ENCODE assay signal across 16 cellular contexts in the genomic region with DNA sequence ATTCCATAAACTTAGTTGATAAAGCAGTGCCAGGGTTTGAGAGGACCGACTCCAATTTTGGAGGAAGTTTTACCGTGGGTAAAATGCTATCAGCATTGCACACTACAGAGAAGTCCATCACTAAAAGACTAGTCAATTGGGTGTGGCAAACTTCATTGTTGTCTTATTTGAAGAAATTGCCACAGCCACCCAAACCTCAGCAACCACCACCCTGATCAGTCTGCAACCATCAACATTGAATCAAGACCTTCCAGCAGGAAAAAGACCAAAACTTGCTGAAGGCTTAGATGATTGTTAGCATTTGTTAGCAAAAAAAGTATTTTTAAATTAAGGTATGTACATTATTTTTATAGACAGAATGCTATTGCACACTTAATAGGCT.
A peak's percentile ranks its signal among the peaks of the same experiment; 100 is the strongest.
DNase-seq lines count a peak whose midpoint lies in the region; ATAC-seq and TF ChIP-seq lines count a peak whose summit lies in the region.
"Had no signal": no experiment of that assay in that cellular context is flagged by ENCODE, and none has a peak within 500 bp of the region (broad histone marks: within the 10 kb centered on the region; RNA-seq: fewer than 3 reads in every experiment).

No MANE protein-coding gene starts in this region.

- H3K27me3 ChIP-seq in heart right ventricle: no peaks in the 10 kb centered on the region
- no peaks in the 10 kb centered on the region for H3K27me3 ChIP-seq in stomach
- no peaks in the 10 kb centered on the region for H3K27me3 ChIP-seq in A673 (replicated peaks; ENCODE audit: insufficient read depth, low read depth, low read length, poor library complexity)
- H3K27me3 ChIP-seq: ascending aorta, Peyer's patch had no signal

- H3K4me3 ChIP-seq in heart right ventricle (no peak overlapping the region), stomach (no peak overlapping the region), A673 (ENCODE audit: low read depth, low read length, poor library complexity, severe bottlenecking) (no peak overlapping the region)
- H3K4me3 ChIP-seq: ascending aorta, GM23338, left lung had no signal

- no peak for TF ChIP-seq CTCF in heart right ventricle (IDR thresholded peaks at IDR 0.05)
- no peak for TF ChIP-seq CTCF in VCaP (conservative IDR thresholded peaks at IDR 0.05)
- no peak for TF ChIP-seq CTCF in glutamatergic neuron (IDR thresholded peaks at IDR 0.05; ENCODE audit: partially characterized antibody, unreplicated experiment)
- no peak for TF ChIP-seq CTCF in stomach (IDR thresholded peaks at IDR 0.05)
- TF ChIP-seq CTCF in A673 (conservative IDR thresholded peaks at IDR 0.05; ENCODE audit: low read depth, low read length): no peak

- peaks cover 9% of the 10 kb centered on the region for H3K4me1 Mint-ChIP-seq in glutamatergic neuron (ENCODE audit: low read depth, unreplicated experiment)

- H3K36me3 ChIP-seq in heart right ventricle: peaks cover 0 to 1% (median 0%) of the 10 kb centered on the region in 9 donors
- peaks cover 0 to under 1% (median under 1%) of the 10 kb centered on the region in 4 donors for H3K36me3 ChIP-seq in stomach
- no peaks in the 10 kb centered on the region for H3K36me3 ChIP-seq in A673 (ENCODE audit: insufficient read depth, low read length, poor library complexity, severe bottlenecking)
- H3K36me3 ChIP-seq: ascending aorta, Peyer's patch had no signal

- POLR2A ChIA-PET in A673 (lab: Charles Lee; ENCODE audit: low non-redundant PET): no interaction called here

- TF ChIP-seq POLR2A in stomach (IDR thresholded peaks at IDR 0.05): no peak

- H3K4me3 Mint-ChIP-seq in glutamatergic neuron (ENCODE audit: unreplicated experiment): no peak overlapping the region
- H3K4me3 Mint-ChIP-seq: activated B cell treated with CpG ODN at 0.5 μM for 24 hours, GM23338 had no signal

- peaks cover 14% of the 10 kb centered on the region for H3K36me3 Mint-ChIP-seq in glutamatergic neuron (ENCODE audit: unreplicated experiment)

- H3K27me3 Mint-ChIP-seq in glutamatergic neuron (ENCODE audit: unreplicated experiment): peaks cover 10% of the 10 kb centered on the region
- H3K27me3 Mint-ChIP-seq: activated B cell treated with CpG ODN at 0.5 μM for 24 hours had no signal

- intact Hi-C loops in heart right ventricle (cut with DNase I) (loop anchor here in 1 of 10 donors (5.0 kb wide), 1 partner anchor 35 kb away; no protein-coding TSS in a partner anchor), left cardiac atrium (cut with DNase I) (no loop called here), stomach (cut with DNase I; ENCODE audit: low total_unique reads) (no loop called here), A673 (cut with micrococcal nuclease; ENCODE audit: unreplicated experiment) (no loop called here)

- DNase-seq in heart right ventricle (no peak), left cardiac atrium (no peak), glutamatergic neuron (no peak), stomach (no peak), A673 (ENCODE audit: low spot score) (no peak), NCI-H1930 (lab: John Stamatoyannopoulos, UW) (no peak)
- DNase-seq: activated B cell treated with CpG ODN at 0.5 μM for 24 hours; activated T-cell treated with anti-CD3 and anti-CD28 coated beads, Interleukin-2, amount 50 U/mL, for 4 hours; left lung; NCI-H510A; retina had no signal

- peaks cover 22% of the 10 kb centered on the region for H3K9me3 Mint-ChIP-seq in glutamatergic neuron (ENCODE audit: unreplicated experiment)
- H3K9me3 Mint-ChIP-seq: activated B cell treated with CpG ODN at 0.5 μM for 24 hours; activated T-cell treated with anti-CD3 and anti-CD28 coated beads, Interleukin-2, amount 50 U/mL, for 4 hours had no signal

- H3K27ac Mint-ChIP-seq in glutamatergic neuron (ENCODE audit: unreplicated experiment): peak overlapping the region; percentile 8
- H3K27ac Mint-ChIP-seq: activated B cell treated with CpG ODN at 0.5 μM for 24 hours, GM23338 had no signal

- no TSS peak for BruUV-seq in A673 (replicated peaks; lab: Mats Ljungman, UMichigan)

- H3K27ac ChIP-seq in heart right ventricle (peak overlapping the region in 9 of 10 donors; percentile 1 to 81 (median 40)), VCaP (peak overlapping the region; percentile 52), stomach (peak overlapping the region in 3 of 5 donors; percentile 57 to 78 (median 62)), A673 (ENCODE audit: low read depth, low read length, poor library complexity, severe bottlenecking) (no peak overlapping the region)

- 37 to 61% methylated on average over 2 of the region's 2 CpGs for WGBS in heart right ventricle, 2 donors
- WGBS in stomach, 5 donors: 52 to 70% (median 67%) methylated on average over 2 of the region's 2 CpGs

- H3K9me3 ChIP-seq in heart right ventricle: peaks cover 0 to 14% (median 0%) of the 10 kb centered on the region in 11 donors
- H3K9me3 ChIP-seq in stomach: no peaks in the 10 kb centered on the region
- H3K9me3 ChIP-seq in A673 (ENCODE audit: low read depth, low read length, poor library complexity, severe bottlenecking): no peaks in the 10 kb centered on the region
- H3K9me3 ChIP-seq: ascending aorta, left lung, Peyer's patch had no signal

- CTCF ChIA-PET in A673 (lab: Charles Lee): no interaction called here

- ATAC-seq in heart right ventricle (no peak), left cardiac atrium (no peak), GM21528 (IDR thresholded peaks at IDR 0.05; ENCODE audit: low FRiP score, unreplicated experiment) (no peak)
- ATAC-seq: GM23338 had no signal

- TF ChIP-seq EP300 in stomach (IDR thresholded peaks at IDR 0.05): no peak

- H3K4me1 ChIP-seq in heart right ventricle: peaks cover 0 to 44% (median 34%) of the 10 kb centered on the region in 9 donors
- H3K4me1 ChIP-seq in stomach: peaks cover 17 to 40% (median 23%) of the 10 kb centered on the region in 4 donors
- no peaks in the 10 kb centered on the region for H3K4me1 ChIP-seq in A673 (ENCODE audit: insufficient read depth, low read length, poor library complexity, severe bottlenecking)
